In genomic region chr20:49936153-49937022, GRCh38 we compare ENCODE assay signal across 8 cellular contexts. TPM values are rescaled to one million over a fixed set of nuclear protein-coding genes. Genes with fewer than 3 reads are reported as not detected.
A peak's percentile ranks its signal among the peaks of the same experiment; 100 is the strongest.
DNase-seq lines count a peak whose midpoint lies in the region; ATAC-seq, FAIRE-seq and TF ChIP-seq lines count a peak whose summit lies in the region.

Gene RNF114, plus strand, starts transcription at chr20:49936397. Its CDS starts 16 bp downstream, at chr20:49936413.

- DNase-seq in D341Med (ENCODE audit: low spot score) (peak; percentile 99), KG1 (lab: John Stamatoyannopoulos, UW) (peak; percentile 88), RCC 7860 (ENCODE audit: low spot score) (peak; percentile 78), activated T-helper 1 cell treated with Interleukin-2 at 50 U/mL for 16 hours (ENCODE audit: low read depth) (peak; percentile 88), esophagus squamous epithelium (lab: John Stamatoyannopoulos, UW) (peak; percentile 53), myocyte (ENCODE audit: low read depth) (peak; percentile 94)
- peak; percentile 75 to 87 for DNase-seq in stimulated activated CD8-positive, alpha-beta memory T cell treated with anti-CD3 and anti-CD28 coated beads, Interleukin-7, amount 100 ng/mL, for 4 hours (ENCODE audit: low read depth in 2 of 2)

- peaks cover 0 to 15% (median 0%) of the 10 kb centered on the region in 3 donors for H3K36me3 ChIP-seq in esophagus squamous epithelium

- no peaks in the 10 kb centered on the region for H3K27me3 ChIP-seq in esophagus squamous epithelium

- intact Hi-C loops in esophagus squamous epithelium (cut with DNase I), result no loop called here

- peaks cover 19 to 52% (median 26%) of the 10 kb centered on the region in 3 donors for H3K4me1 ChIP-seq in esophagus squamous epithelium

- peak in 1 of 6 experiments; percentile 5 for TF ChIP-seq CTCF in esophagus squamous epithelium (IDR thresholded peaks at IDR 0.05)

- H3K9me3 ChIP-seq in esophagus squamous epithelium, result no peaks in the 10 kb centered on the region

- H3K27ac ChIP-seq in esophagus squamous epithelium, result peak within 1 kb of the TSS; percentile 90 to 97 (median 96)

- ATAC-seq in GM21515 (IDR thresholded peaks at IDR 0.05; ENCODE audit: unreplicated experiment), result peak; percentile 60

- peak within 1 kb of the TSS; percentile 87 to 100 (median 96) for H3K4me3 ChIP-seq in esophagus squamous epithelium

- 0 to 1% methylated on average over 25 to 38 of the region's 79 CpGs for WGBS in esophagus squamous epithelium, 2 donors

- peak in 3 of 4 donors; percentile 56 to 95 (median 90) for TF ChIP-seq POLR2A in esophagus squamous epithelium (IDR thresholded peaks at IDR 0.05)

- no peak for FAIRE-seq in RCC 7860 (lab: Jason Lieb, UNC)

RNA-seq across cellular contexts. Expression of gene RNF114, which starts in this region (rescaled TPM):
- total RNA-seq in esophagus squamous epithelium (100 to 1,000 TPM in 1 of 4 donors, 10 to 100 TPM in 3; 73.2 to 102 (median 79.7) TPM), myocyte (87.9 and 107 TPM in 2 replicates)
- polyA plus RNA-seq in myocyte (2012), result 43.9 TPM

Comparison
In these comparisons a context has a peak if more than half of its experiments do, and no peak if none do; other contexts are left out.
1. Peak in every context shown above with its lines: DNase-seq, ATAC-seq, H3K4me3 ChIP-seq and H3K27ac ChIP-seq.